8 cellular contexts compared by ENCODE assay signal in the genomic region with DNA sequence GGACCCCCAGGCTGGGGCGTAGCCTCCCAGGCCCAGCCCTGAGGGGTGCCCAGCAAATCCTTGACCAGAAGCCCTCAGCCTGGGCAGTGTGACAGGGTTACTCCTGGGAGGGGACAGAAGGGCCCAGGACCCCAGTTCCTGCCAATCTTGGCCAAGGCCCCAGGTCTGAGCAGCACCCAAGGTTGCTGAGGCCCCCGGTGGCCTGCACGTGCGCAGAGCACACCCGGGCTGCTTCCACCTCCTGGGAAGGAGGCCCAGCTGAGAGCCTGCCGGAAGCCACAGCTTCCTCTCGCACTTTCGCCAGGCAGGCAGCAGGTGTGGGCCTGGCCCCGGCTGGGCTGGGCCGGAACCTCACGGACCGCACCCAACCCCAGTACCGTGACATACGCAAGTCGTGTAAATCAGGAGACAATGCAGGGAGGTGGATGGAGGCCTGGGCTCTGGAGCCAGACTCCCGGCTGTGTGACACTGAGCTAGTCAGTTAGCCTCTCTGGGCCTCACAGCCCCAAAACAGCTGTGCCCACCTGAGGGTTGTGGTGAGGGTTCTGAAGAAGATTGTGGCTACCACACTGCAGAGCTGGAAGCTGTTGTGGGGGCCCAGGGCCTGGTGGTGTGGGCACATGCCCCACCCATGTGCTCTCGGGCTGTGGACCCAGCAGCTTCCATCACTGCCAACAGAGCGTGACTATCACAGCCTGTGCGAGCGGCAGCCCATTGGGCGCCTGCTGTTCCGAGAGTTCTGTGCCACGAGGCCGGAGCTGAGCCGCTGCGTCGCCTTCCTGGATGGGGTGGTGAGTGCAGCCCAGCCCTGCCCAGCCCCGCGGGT. TPM values are rescaled to one million over a fixed set of nuclear protein-coding genes. Genes with fewer than 3 reads are reported as not detected.
DNase-seq lines count a peak whose midpoint lies in the region; ATAC-seq and TF ChIP-seq lines count a peak whose summit lies in the region.

No MANE protein-coding gene starts in this region.

- peaks cover 49% of the 10 kb centered on the region for H3K4me1 ChIP-seq in MM.1S (ENCODE audit: low read length)
- peaks cover 29 to 47% of the 10 kb centered on the region in 2 donors for H3K4me1 ChIP-seq in mucosa of rectum (ENCODE audit: control insufficient read depth in 2 of 2, insufficient read depth in 2 of 2, low read length in 2 of 2)

- H3K9me3 ChIP-seq in MM.1S (replicated peaks; ENCODE audit: insufficient read depth, low read length), result no peaks in the 10 kb centered on the region
- H3K9me3 ChIP-seq in mucosa of rectum (ENCODE audit: control insufficient read depth in 2 of 2, low read length in 2 of 2), result no peaks in the 10 kb centered on the region

- H3K27ac ChIP-seq in MM.1S (ENCODE audit: low read length) (peak overlapping the region; percentile 98), mucosa of rectum (ENCODE audit: low read depth in 2 of 2, low read length in 2 of 2) (peak overlapping the region; percentile 31 to 94)

- no peak for TF ChIP-seq CTCF in MM.1S (IDR thresholded peaks at IDR 0.05; ENCODE audit: low read length)

- H2AFZ ChIP-seq in MM.1S (ENCODE audit: low read length), result no peak overlapping the region

- H3K4me2 ChIP-seq in MM.1S (ENCODE audit: low read depth, low read length), result peak overlapping the region; percentile 100

- DNase-seq in GF-D8 (lab: John Stamatoyannopoulos, UW) (peak; percentile 86), MM.1S (peak; percentile 94), SK-N-DZ (ENCODE audit: low spot score) (no peak), COR-L47 (lab: John Stamatoyannopoulos, UW) (no peak), NCI-H2227 (lab: John Stamatoyannopoulos, UW; ENCODE audit: unreplicated experiment) (no peak)
- peak; percentile 73 for DNase-seq in activated effector memory CD4-positive, alpha-beta T cell treated with Interleukin-2 at 50 U/mL for 16 hours

- ATAC-seq in GM21576 (IDR thresholded peaks at IDR 0.05; ENCODE audit: unreplicated experiment), result peak; percentile 42

- H3K27me3 ChIP-seq in MM.1S (replicated peaks; ENCODE audit: insufficient read depth, low read length), result no peaks in the 10 kb centered on the region
- H3K27me3 ChIP-seq in mucosa of rectum (ENCODE audit: control insufficient read depth in 2 of 2, insufficient read depth in 2 of 2, low read length in 2 of 2), result no peaks in the 10 kb centered on the region

- H3F3A ChIP-seq in MM.1S (ENCODE audit: insufficient read depth, low read length), result peaks cover 49% of the 10 kb centered on the region

- no peaks in the 10 kb centered on the region for H3K9me2 ChIP-seq in MM.1S (replicated peaks; ENCODE audit: insufficient read depth, low read length)

- H3K79me2 ChIP-seq in MM.1S (ENCODE audit: low read length), result peaks cover 84% of the 10 kb centered on the region

- H3K36me3 ChIP-seq in MM.1S (replicated peaks; ENCODE audit: insufficient read depth, low read length), result peaks cover 20% of the 10 kb centered on the region
- H3K36me3 ChIP-seq in mucosa of rectum (ENCODE audit: control insufficient read depth in 2 of 2, insufficient read depth in 2 of 2, low read length in 2 of 2), result peaks cover 40 to 55% of the 10 kb centered on the region in 2 donors

- no peaks in the 10 kb centered on the region for H4K20me1 ChIP-seq in MM.1S (ENCODE audit: insufficient read depth, low read length)

- H3K4me3 ChIP-seq in MM.1S (ENCODE audit: low read length) (peak overlapping the region; percentile 39; the same call in 1 of the 2 replicates), mucosa of rectum (ENCODE audit: low read length in 2 of 2) (peak overlapping the region in 1 of 2 donors; percentile 26)

- H3K9ac ChIP-seq in MM.1S (ENCODE audit: low read length), result peak overlapping the region; percentile 73
- H3K9ac ChIP-seq in mucosa of rectum (ENCODE audit: low read depth in 1 of 2, low read length in 2 of 2), result no peak overlapping the region

RNA-seq across cellular contexts. Expression of a gene that starts 5.1 kb away (rescaled TPM):
- polyA plus RNA-seq in SK-N-DZ (2014; cell fraction: cytosol; rRNA removed), result 61.5 and 64.0 TPM in 2 replicates
- 51.1 and 64.7 TPM in 2 replicates for polyA plus RNA-seq in SK-N-DZ (2014; cell fraction: nucleus; rRNA removed)

RNA-seq across cellular contexts. Expression of a gene that starts 15.1 kb away (rescaled TPM):
- polyA plus RNA-seq in SK-N-DZ (2014; cell fraction: cytosol; rRNA removed), result 26.1 and 35.3 TPM in 2 replicates
- 32.0 and 39.8 TPM in 2 replicates for polyA plus RNA-seq in SK-N-DZ (2014; cell fraction: nucleus; rRNA removed)

RNA-seq across cellular contexts. Expression of a gene that starts 22.2 kb away (rescaled TPM):
- 28.3 and 33.5 TPM in 2 replicates for polyA plus RNA-seq in SK-N-DZ (2014; cell fraction: cytosol; rRNA removed)
- polyA plus RNA-seq in SK-N-DZ (2014; cell fraction: nucleus; rRNA removed), result 28.9 and 40.2 TPM in 2 replicates

RNA-seq across cellular contexts. Expression of a gene that starts 31.1 kb away (rescaled TPM):
- not detected in 2 replicates for polyA plus RNA-seq in SK-N-DZ (2014; cell fraction: cytosol; rRNA removed)
- polyA plus RNA-seq in SK-N-DZ (2014; cell fraction: nucleus; rRNA removed), result not detected in 2 replicates

RNA-seq across cellular contexts. Expression of a gene that starts 41.9 kb away (rescaled TPM):
- polyA plus RNA-seq in SK-N-DZ (2014; cell fraction: cytosol; rRNA removed), result 248 and 315 TPM in 2 replicates
- polyA plus RNA-seq in SK-N-DZ (2014; cell fraction: nucleus; rRNA removed), result 379 and 553 TPM in 2 replicates

Comparison
In these comparisons a context has a peak if more than half of its experiments do, and no peak if none do; other contexts are left out.
1. DNase-seq: peak in GF-D8 (single experiment), MM.1S (single experiment) and activated effector memory CD4-positive, alpha-beta T cell treated with Interleukin-2 at 50 U/mL for 16 hours (single experiment); none in SK-N-DZ (single experiment), COR-L47 (single experiment) and NCI-H2227 (single experiment).